ENCODE assay signal across 28 cellular contexts in the genomic region with DNA sequence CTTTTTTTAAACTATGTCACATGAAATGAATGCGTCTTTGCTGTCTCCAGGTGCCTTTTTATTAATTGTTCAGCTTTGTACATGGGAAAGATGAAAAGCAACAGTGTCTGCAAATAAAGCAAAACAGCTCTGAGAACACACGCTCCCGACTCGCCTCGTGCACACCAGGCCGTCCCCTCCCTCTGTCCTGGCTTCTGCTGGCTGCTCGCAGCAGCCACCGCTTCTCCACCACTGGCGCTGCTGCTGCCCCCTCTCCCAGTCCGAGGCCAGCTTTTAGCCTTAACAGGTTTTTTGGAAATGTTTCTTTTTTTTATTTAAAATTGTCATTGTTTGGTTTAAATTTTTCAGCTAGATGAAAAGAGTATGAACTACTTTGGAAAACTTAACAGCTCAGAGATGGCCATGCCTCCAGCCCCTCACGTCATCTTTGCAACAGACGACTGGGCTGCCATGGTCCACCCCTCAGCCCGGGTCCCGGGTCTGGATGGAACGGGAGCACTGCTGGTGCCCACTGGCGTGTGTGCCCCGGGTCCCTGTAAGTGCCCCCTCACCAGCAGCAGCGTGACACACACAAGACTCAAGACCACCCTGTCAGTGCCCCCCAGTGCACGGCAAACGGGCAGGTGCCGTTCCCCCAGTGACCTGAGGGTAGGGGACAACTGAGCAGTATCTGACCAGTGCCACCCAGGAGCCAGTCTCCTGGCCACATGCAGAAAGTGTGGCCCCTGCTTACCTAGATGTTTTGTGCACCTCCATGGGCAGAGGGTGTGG.
A peak's percentile ranks its signal among the peaks of the same experiment; 100 is the strongest.
DNase-seq lines count a peak whose midpoint lies in the region; ATAC-seq, FAIRE-seq and TF ChIP-seq lines count a peak whose summit lies in the region.
"Had no signal": no experiment of that assay in that cellular context is flagged by ENCODE, and none has a peak within 500 bp of the region (broad histone marks: within the 10 kb centered on the region; RNA-seq: fewer than 3 reads in every experiment).

No MANE protein-coding gene starts in this region.

- TF ChIP-seq EP300 in A549 (IDR thresholded peaks at IDR 0.05), result no peak

- H3K36me3 Mint-ChIP-seq in osteocyte (ENCODE audit: unreplicated experiment) (no peaks in the 10 kb centered on the region), glutamatergic neuron (ENCODE audit: unreplicated experiment) (no peaks in the 10 kb centered on the region)
- H3K36me3 Mint-ChIP-seq: CD14-positive monocyte; CD8-positive, alpha-beta memory T cell had no signal

- H3K9me3 Mint-ChIP-seq in osteocyte (ENCODE audit: unreplicated experiment) (no peaks in the 10 kb centered on the region), glutamatergic neuron (ENCODE audit: unreplicated experiment) (peaks cover 14% of the 10 kb centered on the region)
- H3K9me3 Mint-ChIP-seq: CD8-positive, alpha-beta memory T cell had no signal

- CTCF ChIA-PET in A549 (lab: Yijun Ruan, JAX), result no interaction called here

- H3K27ac ChIP-seq in A549, result no peak overlapping the region
- H3K27ac ChIP-seq in breast epithelium, result no peak overlapping the region
- H3K27ac ChIP-seq: PC-9 had no signal

- no peaks in the 10 kb centered on the region for H3K4me1 ChIP-seq in A549
- H3K4me1 ChIP-seq in breast epithelium, result no peaks in the 10 kb centered on the region

- POLR2A ChIA-PET in A549 (lab: Yijun Ruan, JAX), result no interaction called here

- H3K4me3 ChIP-seq in A549 (no peak overlapping the region), breast epithelium (no peak overlapping the region)
- H3K4me3 ChIP-seq: PC-9 had no signal

- no peaks in the 10 kb centered on the region for H3K27me3 ChIP-seq in breast epithelium

- peak; percentile 17 to 47; a peak in 3 of 6 replicates for ATAC-seq in A549
- ATAC-seq in HG03457 (IDR thresholded peaks at IDR 0.05; ENCODE audit: unreplicated experiment), result no peak

- H3K27ac Mint-ChIP-seq in osteocyte (ENCODE audit: unreplicated experiment), result no peak overlapping the region
- H3K27ac Mint-ChIP-seq in glutamatergic neuron (ENCODE audit: unreplicated experiment), result no peak overlapping the region
- H3K27ac Mint-ChIP-seq: CD14-positive monocyte; CD8-positive, alpha-beta memory T cell had no signal

- H3K27me3 Mint-ChIP-seq in osteocyte (ENCODE audit: unreplicated experiment), result no peaks in the 10 kb centered on the region
- peaks cover 14% of the 10 kb centered on the region for H3K27me3 Mint-ChIP-seq in glutamatergic neuron (ENCODE audit: unreplicated experiment)

- H3K4me3 Mint-ChIP-seq in osteocyte (ENCODE audit: unreplicated experiment), result no peak overlapping the region
- H3K4me3 Mint-ChIP-seq in glutamatergic neuron (ENCODE audit: unreplicated experiment), result no peak overlapping the region
- H3K4me3 Mint-ChIP-seq: CD8-positive, alpha-beta memory T cell had no signal

- intact Hi-C loops in breast epithelium (cut with DNase I; ENCODE audit: low total_unique reads), result no loop called here

- no peak for TF ChIP-seq CTCF in A549 (IDR thresholded peaks at IDR 0.05)
- no peak for TF ChIP-seq CTCF in osteocyte (IDR thresholded peaks at IDR 0.05)
- TF ChIP-seq CTCF in breast epithelium (IDR thresholded peaks at IDR 0.05), result no peak
- TF ChIP-seq CTCF in glutamatergic neuron (IDR thresholded peaks at IDR 0.05; ENCODE audit: partially characterized antibody, unreplicated experiment), result no peak

- no peaks in the 10 kb centered on the region for H3K36me3 ChIP-seq in breast epithelium

- H3K4me1 Mint-ChIP-seq in osteocyte (ENCODE audit: unreplicated experiment) (no peaks in the 10 kb centered on the region), glutamatergic neuron (ENCODE audit: low read depth, unreplicated experiment) (peaks cover 3% of the 10 kb centered on the region)
- H3K4me1 Mint-ChIP-seq: CD14-positive monocyte; CD8-positive, alpha-beta memory T cell had no signal

- H3K9me3 ChIP-seq in A549, result no peaks in the 10 kb centered on the region
- H3K9me3 ChIP-seq in breast epithelium, result no peaks in the 10 kb centered on the region

- TF ChIP-seq RAD21 in A549 (conservative IDR thresholded peaks at IDR 0.05 in 1 of 2, IDR thresholded peaks at IDR 0.05 in 1 of 2), result no peak

- WGBS in A549 (ENCODE audit: missing lambda C conversion rate), result 28% methylated on average over 19 of the region's 21 CpGs

- H3K4me2 ChIP-seq in A549, result no peak overlapping the region
- H3K4me2 ChIP-seq: PC-9 had no signal

- DNase-seq in A549 (ENCODE audit: low read depth in 1 of 2, low spot score in 1 of 2), result no peak
- peak; percentile 37 for DNase-seq in ELF-1 (ENCODE audit: low read depth, low spot score)
- peak; percentile 40 for DNase-seq in ecto neural progenitor cell (ENCODE audit: low spot score)
- DNase-seq in osteocyte (ENCODE audit: extremely low spot score, unreplicated experiment), result peak; percentile 84
- DNase-seq in breast epithelium (ENCODE audit: low spot score in 2 of 2), result no peak
- DNase-seq in glutamatergic neuron, result no peak
- no peak for DNase-seq in DMS53 (lab: John Stamatoyannopoulos, UW)
- DNase-seq: AML-193; Calu3; CD8-positive, alpha-beta memory T cell; DMS153; KBM-7; MV-4-11; NCI-H1105; NCI-H1436 treated with DMSO at 0.1 percent for 48 hours; NCI-H1930; NCI-H2107; NCI-H524 treated with DMSO at 0.1 percent for 48 hours; NCI-H774; PC-9; RPMI8226; SHP77 treated with DMSO at 0.1 percent for 48 hours had no signal

- no peak for FAIRE-seq in A549 (lab: Jason Lieb, UNC)
- FAIRE-seq: A204.1, GM18507, H54, HTR-8/SVneo had no signal

- no peak for TF ChIP-seq POLR2A in A549 (IDR thresholded peaks at IDR 0.05; ENCODE audit: low read length)
- no peak for TF ChIP-seq POLR2A in breast epithelium (IDR thresholded peaks at IDR 0.05)

TF ChIP-seq in A549, 52 proteins besides CTCF, POLR2A, EP300 and RAD21:
- TF ChIP-seq CHD4 (IDR thresholded peaks at IDR 0.05; ENCODE audit: borderline replicate concordance) (no peak), HOXA7 (CRISPR knock-in tag; IDR thresholded peaks at IDR 0.05) (no peak), MAZ (IDR thresholded peaks at IDR 0.05; ENCODE audit: borderline replicate concordance, low read depth, low read length) (no peak), NPAS2 (CRISPR knock-in tag; IDR thresholded peaks at IDR 0.05; ENCODE audit: borderline replicate concordance) (no peak), CBX2 (IDR thresholded peaks at IDR 0.05; ENCODE audit: borderline replicate concordance, low read depth) (no peak), HOXB5 (CRISPR knock-in tag; IDR thresholded peaks at IDR 0.05) (no peak), JUN (IDR thresholded peaks at IDR 0.05) (no peak), RNF2 (IDR thresholded peaks at IDR 0.05; ENCODE audit: borderline replicate concordance, low read depth) (no peak), PHF8 (IDR thresholded peaks at IDR 0.05; ENCODE audit: borderline replicate concordance, low read depth) (no peak), E2F6 (IDR thresholded peaks at IDR 0.05; ENCODE audit: borderline replicate concordance, low read depth) (no peak), HDAC2 (IDR thresholded peaks at IDR 0.05) (no peak), FOSL2 (IDR thresholded peaks at IDR 0.05) (no peak), FOSL2 (CRISPR knock-in tag; IDR thresholded peaks at IDR 0.05) (no peak), HOXB13 (CRISPR knock-in tag; IDR thresholded peaks at IDR 0.05; ENCODE audit: low read depth) (no peak), TP53 (CRISPR knock-in tag; IDR thresholded peaks at IDR 0.05) (no peak), MAFK (IDR thresholded peaks at IDR 0.05; ENCODE audit: partially characterized antibody) (no peak), ZNF302 (CRISPR knock-in tag; IDR thresholded peaks at IDR 0.05) (no peak), SMC3 (IDR thresholded peaks at IDR 0.05) (no peak), ZSCAN20 (CRISPR knock-in tag; IDR thresholded peaks at IDR 0.05) (no peak), NR3C1 (IDR thresholded peaks at IDR 0.05) (no peak), RCOR1 (IDR thresholded peaks at IDR 0.05; ENCODE audit: low read depth, low read length) (no peak)

Comparison
In these comparisons a context has a peak if more than half of its experiments do, and no peak if none do; other contexts are left out.
1. DNase-seq: peak in ELF-1 (single experiment), ecto neural progenitor cell (single experiment) and osteocyte (single experiment); none in A549 (0 of 2), breast epithelium (0 of 2), glutamatergic neuron (single experiment) and DMS53 (single experiment).